8 cellular contexts compared by ENCODE assay signal in the genomic region with DNA sequence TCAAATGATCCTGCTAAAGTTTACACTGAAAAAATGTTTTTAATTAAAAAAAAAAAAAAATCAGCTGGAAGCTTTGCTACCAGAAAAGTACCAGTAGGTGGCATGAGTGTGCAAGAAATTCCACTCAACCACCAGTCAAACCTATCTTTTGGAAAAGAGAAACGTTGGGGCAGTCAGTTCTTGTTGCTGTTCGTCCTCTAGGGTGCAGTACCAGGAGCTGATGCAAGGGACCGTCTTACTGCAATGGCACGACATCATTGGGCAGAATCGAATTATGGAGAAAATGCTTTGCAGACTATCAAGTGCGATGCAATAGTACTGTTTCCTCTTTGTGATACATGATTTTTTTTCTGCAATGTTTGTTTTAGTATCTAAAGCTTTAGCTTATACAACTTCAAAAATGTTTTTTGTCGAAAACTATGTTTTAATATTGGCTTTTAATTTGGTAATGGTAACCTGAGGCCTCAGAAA. TPM values are rescaled to one million over a fixed set of nuclear protein-coding genes. Genes with fewer than 3 reads are reported as not detected.
DNase-seq lines count a peak whose midpoint lies in the region; ATAC-seq and TF ChIP-seq lines count a peak whose summit lies in the region.

No MANE protein-coding gene starts in this region.

- no peak overlapping the region for H3K4me3 ChIP-seq in iPS DF 6.9 (ENCODE audit: low read length)

- H3K27ac Mint-ChIP-seq in brain: no peak overlapping the region

- peaks cover 0 to 2% (median 0%) of the 10 kb centered on the region in 5 experiments for H3K9me3 Mint-ChIP-seq in brain

- WGBS in iPS DF 6.9 (ENCODE audit: insufficient coverage, insufficient read length): no CpG with 5 or more reads among the region's 7 CpGs

- ATAC-seq in GM18520 (IDR thresholded peaks at IDR 0.05; ENCODE audit: unreplicated experiment) (peak; percentile 71), HG03095 (IDR thresholded peaks at IDR 0.05; ENCODE audit: unreplicated experiment) (peak; percentile 69)

- no peaks in the 10 kb centered on the region for H3K36me3 ChIP-seq in iPS DF 6.9 (ENCODE audit: control insufficient read depth, insufficient read depth, low read length)

- H3K27ac ChIP-seq in iPS DF 6.9 (ENCODE audit: low read length): no peak overlapping the region

- peak; percentile 89 to 93 for TF ChIP-seq CTCF in brain (conservative IDR thresholded peaks at IDR 0.05)

- no peaks in the 10 kb centered on the region for H3K27me3 Mint-ChIP-seq in brain

- peaks cover 5% of the 10 kb centered on the region for H3K36me3 Mint-ChIP-seq in brain

- no peaks in the 10 kb centered on the region for H3K9me3 ChIP-seq in iPS DF 6.9 (ENCODE audit: control insufficient read depth, insufficient read depth, low read length)

- peaks cover 5% of the 10 kb centered on the region for H3K4me1 Mint-ChIP-seq in brain

- H3K4me3 Mint-ChIP-seq in brain: no peak overlapping the region

- no peaks in the 10 kb centered on the region; the same call in 1 of the 2 replicates for H3K4me1 ChIP-seq in iPS DF 6.9 (ENCODE audit: control insufficient read depth, insufficient read depth, low read length)

- DNase-seq in AG08396 (ENCODE audit: low spot score) (peak; percentile 88), NCI-H2081 (lab: John Stamatoyannopoulos, UW) (peak; percentile 85 to 93), T-helper 22 cell (ENCODE audit: low read depth) (peak; percentile 30), iPS DF 6.9 (ENCODE audit: low read depth, low spot score) (peak; percentile 81)
- DNase-seq in stimulated activated CD4-positive, alpha-beta T cell treated with anti-CD3 and anti-CD28 coated beads, Interleukin-15, amount 100 ng/mL, for 1 hour (ENCODE audit: low read depth in 1 of 2, low spot score in 1 of 2): peak; percentile 3 to 20

- no peaks in the 10 kb centered on the region for H3K27me3 ChIP-seq in iPS DF 6.9 (ENCODE audit: control insufficient read depth, insufficient read depth, low read length)

RNA-seq across cellular contexts. Expression of gene YPEL5, which starts 18.3 kb away (rescaled TPM):
- 36.9 TPM for polyA plus RNA-seq in brain (ENCODE audit: insufficient read depth, low read depth, low replicate concordance)

Comparison
In these comparisons a context has a peak if more than half of its experiments do, and no peak if none do; other contexts are left out.
1. DNase-seq: peak in every context shown above with its lines; median percentile 89 in NCI-H2081; 88 in AG08396; 81 in iPS DF 6.9; 30 in T-helper 22 cell; 12 in stimulated activated CD4-positive, alpha-beta T cell treated with anti-CD3 and anti-CD28 coated beads, Interleukin-15, amount 100 ng/mL, for 1 hour.